28 cellular contexts compared by ENCODE assay signal in the genomic region with DNA sequence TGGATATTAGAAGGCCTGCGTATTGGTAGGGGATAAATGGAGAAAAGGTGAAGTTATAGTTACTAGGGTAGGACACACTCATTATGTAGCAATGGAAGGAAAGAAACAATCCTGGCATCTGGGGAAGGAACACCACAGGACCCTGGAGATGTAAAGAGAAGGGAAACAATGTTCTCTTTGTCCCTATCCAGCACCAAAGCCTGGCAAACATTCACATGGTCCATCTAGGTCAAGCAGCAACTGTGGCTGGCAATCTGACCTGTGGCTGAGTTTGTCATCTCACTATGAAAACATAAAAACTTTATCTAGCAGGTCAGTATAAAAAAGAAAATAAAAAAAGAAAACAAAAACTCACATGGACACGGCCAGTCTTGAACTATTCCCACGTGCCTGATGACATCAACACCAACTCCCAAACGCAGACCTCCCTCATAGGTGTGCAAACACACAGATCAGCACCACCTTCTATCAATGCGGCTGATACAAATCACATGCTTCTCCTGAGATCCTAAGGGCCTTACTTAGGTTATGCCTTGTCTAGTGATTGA. TPM values are rescaled to one million over a fixed set of nuclear protein-coding genes. Genes with fewer than 3 reads are reported as not detected.
DNase-seq lines count a peak whose midpoint lies in the region; ATAC-seq and TF ChIP-seq lines count a peak whose summit lies in the region.
"Had no signal": no experiment of that assay in that cellular context is flagged by ENCODE, and none has a peak within 500 bp of the region (broad histone marks: within the 10 kb centered on the region; RNA-seq: fewer than 3 reads in every experiment).

No MANE protein-coding gene starts in this region.

- H3K4me3 ChIP-seq in endodermal cell (ENCODE audit: low read length) (no peak overlapping the region), testis (no peak overlapping the region)
- H3K4me3 ChIP-seq: GM23248, thyroid gland had no signal

- H3K9me3 Mint-ChIP-seq in activated CD4-positive, alpha-beta memory T cell treated with anti-CD3 and anti-CD28 coated beads, Interleukin-2, amount 10 ng/mL, durations not matched to agents 7 days and 5 days: no peaks in the 10 kb centered on the region
- H3K9me3 Mint-ChIP-seq in activated CD4-positive, alpha-beta memory T cell treated with anti-CD3 and anti-CD28 coated beads for 36 hours: no peaks in the 10 kb centered on the region
- H3K9me3 Mint-ChIP-seq in endodermal cell: no peaks in the 10 kb centered on the region
- H3K9me3 Mint-ChIP-seq in nephron progenitor cell: no peaks in the 10 kb centered on the region
- H3K9me3 Mint-ChIP-seq: activated naive CD4-positive, alpha-beta T cell treated with anti-CD3 and anti-CD28 coated beads for 36 hours; activated T-cell treated with anti-CD3 and anti-CD28 coated beads, Interleukin-2, amount 50 U/mL, for 72 hours; naive thymus-derived CD4-positive, alpha-beta T cell; stimulated activated effector memory CD8-positive, alpha-beta T cell treated with anti-CD3 and anti-CD28 coated beads, Interleukin-12 subunit alpha, Interleukin-12 subunit beta, amount 100 ng/mL, for 72 hours; T-helper 1 cell treated with Interleukin-12 subunit alpha and Interleukin-12 subunit beta and Interleukin-4 antibody, amounts not matched to agents 30 μg/mL and 1 μg/mL, for 36 hours had no signal

- no peak overlapping the region for H3K27ac Mint-ChIP-seq in activated CD4-positive, alpha-beta memory T cell treated with anti-CD3 and anti-CD28 coated beads, Interleukin-2, amount 10 ng/mL, durations not matched to agents 7 days and 5 days
- H3K27ac Mint-ChIP-seq in activated CD4-positive, alpha-beta memory T cell treated with anti-CD3 and anti-CD28 coated beads for 36 hours: no peak overlapping the region
- H3K27ac Mint-ChIP-seq in endodermal cell (peak overlapping the region; percentile 37), nephron progenitor cell (no peak overlapping the region)
- H3K27ac Mint-ChIP-seq: activated naive CD4-positive, alpha-beta T cell treated with anti-CD3 and anti-CD28 coated beads for 36 hours; activated T-cell treated with anti-CD3 and anti-CD28 coated beads, Interleukin-2, amount 50 U/mL, for 72 hours; naive thymus-derived CD4-positive, alpha-beta T cell; stimulated activated effector memory CD8-positive, alpha-beta T cell treated with anti-CD3 and anti-CD28 coated beads, Interleukin-12 subunit alpha, Interleukin-12 subunit beta, amount 100 ng/mL, for 72 hours; T-helper 1 cell treated with Interleukin-12 subunit alpha and Interleukin-12 subunit beta and Interleukin-4 antibody, amounts not matched to agents 30 μg/mL and 1 μg/mL, for 36 hours had no signal

- no peaks in the 10 kb centered on the region for H3K36me3 ChIP-seq in endodermal cell (ENCODE audit: control insufficient read depth, insufficient read depth, low read length)
- no peaks in the 10 kb centered on the region for H3K36me3 ChIP-seq in testis (ENCODE audit: low read depth, missing control alignments)
- H3K36me3 ChIP-seq: thyroid gland had no signal

- H3K4me1 ChIP-seq in endodermal cell (ENCODE audit: control insufficient read depth, insufficient read depth, low read length) (peaks cover 24% of the 10 kb centered on the region), testis (peaks cover 67% of the 10 kb centered on the region), foreskin keratinocyte (peaks cover 11% of the 10 kb centered on the region)

- H3K9ac ChIP-seq in endodermal cell (ENCODE audit: extremely low read depth, low read length, poor library complexity, severe bottlenecking): no peak overlapping the region
- H3K9ac ChIP-seq: GM23248, parathyroid adenoma had no signal

- ATAC-seq in foreskin keratinocyte (no peak), GM19467 (IDR thresholded peaks at IDR 0.05; ENCODE audit: unreplicated experiment) (no peak), esophagus mucosa (no peak)
- ATAC-seq: activated T-cell treated with anti-CD3 and anti-CD28 coated beads, Interleukin-2, amount 50 U/mL, for 72 hours; naive thymus-derived CD4-positive, alpha-beta T cell; stimulated activated effector memory CD8-positive, alpha-beta T cell treated with anti-CD3 and anti-CD28 coated beads, Interleukin-12 subunit alpha, Interleukin-12 subunit beta, amount 100 ng/mL, for 72 hours had no signal

- peaks cover 25% of the 10 kb centered on the region for H3K4me1 Mint-ChIP-seq in activated CD4-positive, alpha-beta memory T cell treated with anti-CD3 and anti-CD28 coated beads, Interleukin-2, amount 10 ng/mL, durations not matched to agents 7 days and 5 days
- H3K4me1 Mint-ChIP-seq in activated CD4-positive, alpha-beta memory T cell treated with anti-CD3 and anti-CD28 coated beads for 36 hours (ENCODE audit: low read depth): peaks cover 17% of the 10 kb centered on the region
- peaks cover 60% of the 10 kb centered on the region for H3K4me1 Mint-ChIP-seq in endodermal cell
- peaks cover 75% of the 10 kb centered on the region for H3K4me1 Mint-ChIP-seq in nephron progenitor cell

- 90 to 94% methylated on average over 4 to 5 of the region's 5 CpGs for WGBS in endodermal cell (ENCODE audit: insufficient coverage in 1 of 2, insufficient read length in 1 of 2), 2 experiments
- 73 to 91% methylated on average over 5 of the region's 5 CpGs for WGBS in testis, 2 donors

- H3K27ac ChIP-seq in endodermal cell (ENCODE audit: low read depth, low read length) (peak overlapping the region; percentile 27), testis (peak overlapping the region; percentile 31 to 81), foreskin keratinocyte (no peak overlapping the region)
- H3K27ac ChIP-seq: 22Rv1, epithelial cell of prostate, GM23248 had no signal

- DNase-seq in activated CD4-positive, alpha-beta memory T cell treated with anti-CD3 and anti-CD28 coated beads, Interleukin-2, amount 10 ng/mL, durations not matched to agents 7 days and 5 days: peak; percentile 14
- DNase-seq in activated CD4-positive, alpha-beta memory T cell treated with anti-CD3 and anti-CD28 coated beads for 36 hours: no peak
- DNase-seq in endodermal cell: no peak
- DNase-seq in nephron progenitor cell: no peak
- DNase-seq in testis: peak; percentile 85
- no peak for DNase-seq in foreskin keratinocyte
- DNase-seq: activated CD4-positive, alpha-beta T cell treated with anti-CD3 and anti-CD28 coated beads for 4 hours; activated naive CD4-positive, alpha-beta T cell treated with anti-CD3 and anti-CD28 coated beads for 36 hours; activated T-cell treated with anti-CD3 and anti-CD28 coated beads, Interleukin-2, amount 50 U/mL, for 72 hours; AML-193; amniotic stem cell; DND-41; foreskin fibroblast; GM23248; kidney glomerular epithelial cell; mammary epithelial cell; MM.1S; naive thymus-derived CD4-positive, alpha-beta T cell; NCI-H524; thyroid gland had no signal

- no peaks in the 10 kb centered on the region for H3K36me3 Mint-ChIP-seq in activated CD4-positive, alpha-beta memory T cell treated with anti-CD3 and anti-CD28 coated beads, Interleukin-2, amount 10 ng/mL, durations not matched to agents 7 days and 5 days (ENCODE audit: low read depth)
- no peaks in the 10 kb centered on the region for H3K36me3 Mint-ChIP-seq in activated CD4-positive, alpha-beta memory T cell treated with anti-CD3 and anti-CD28 coated beads for 36 hours
- H3K36me3 Mint-ChIP-seq in endodermal cell (ENCODE audit: low read depth) (peaks cover 3% of the 10 kb centered on the region), nephron progenitor cell (ENCODE audit: low read depth) (no peaks in the 10 kb centered on the region)
- H3K36me3 Mint-ChIP-seq: naive thymus-derived CD4-positive, alpha-beta T cell; stimulated activated effector memory CD8-positive, alpha-beta T cell treated with anti-CD3 and anti-CD28 coated beads, Interleukin-12 subunit alpha, Interleukin-12 subunit beta, amount 100 ng/mL, for 72 hours had no signal

- intact Hi-C loops in activated CD4-positive, alpha-beta memory T cell treated with anti-CD3 and anti-CD28 coated beads for 36 hours (cut with micrococcal nuclease): loop anchor here (5.0 kb wide), 1 partner anchor 181 kb away; no protein-coding TSS in a partner anchor
- intact Hi-C loops in testis (cut with DNase I; ENCODE audit: low total_unique reads): no loop called here

- H3K9me3 ChIP-seq in endodermal cell (ENCODE audit: control insufficient read depth, low read length): no peaks in the 10 kb centered on the region
- H3K9me3 ChIP-seq in testis: no peaks in the 10 kb centered on the region
- H3K9me3 ChIP-seq: thyroid gland had no signal

- no peaks in the 10 kb centered on the region for H3K27me3 Mint-ChIP-seq in activated CD4-positive, alpha-beta memory T cell treated with anti-CD3 and anti-CD28 coated beads, Interleukin-2, amount 10 ng/mL, durations not matched to agents 7 days and 5 days
- H3K27me3 Mint-ChIP-seq in activated CD4-positive, alpha-beta memory T cell treated with anti-CD3 and anti-CD28 coated beads for 36 hours: no peaks in the 10 kb centered on the region
- no peaks in the 10 kb centered on the region for H3K27me3 Mint-ChIP-seq in endodermal cell (ENCODE audit: insufficient read depth)
- no peaks in the 10 kb centered on the region for H3K27me3 Mint-ChIP-seq in nephron progenitor cell (ENCODE audit: low read depth, poor library complexity)
- H3K27me3 Mint-ChIP-seq: naive thymus-derived CD4-positive, alpha-beta T cell had no signal

- H3K27me3 ChIP-seq in endodermal cell (ENCODE audit: control insufficient read depth, insufficient read depth, low read length, poor library complexity, severe bottlenecking): no peaks in the 10 kb centered on the region
- H3K27me3 ChIP-seq in testis: no peaks in the 10 kb centered on the region
- H3K27me3 ChIP-seq in foreskin keratinocyte: no peaks in the 10 kb centered on the region
- H3K27me3 ChIP-seq: thyroid gland had no signal

- no peak overlapping the region for H3K4me3 Mint-ChIP-seq in activated CD4-positive, alpha-beta memory T cell treated with anti-CD3 and anti-CD28 coated beads, Interleukin-2, amount 10 ng/mL, durations not matched to agents 7 days and 5 days
- H3K4me3 Mint-ChIP-seq in activated CD4-positive, alpha-beta memory T cell treated with anti-CD3 and anti-CD28 coated beads for 36 hours: no peak overlapping the region
- H3K4me3 Mint-ChIP-seq in endodermal cell: no peak overlapping the region
- H3K4me3 Mint-ChIP-seq in nephron progenitor cell: peak overlapping the region; percentile 28
- H3K4me3 Mint-ChIP-seq: activated naive CD4-positive, alpha-beta T cell treated with anti-CD3 and anti-CD28 coated beads for 36 hours; activated T-cell treated with anti-CD3 and anti-CD28 coated beads, Interleukin-2, amount 50 U/mL, for 72 hours; naive thymus-derived CD4-positive, alpha-beta T cell; stimulated activated effector memory CD8-positive, alpha-beta T cell treated with anti-CD3 and anti-CD28 coated beads, Interleukin-12 subunit alpha, Interleukin-12 subunit beta, amount 100 ng/mL, for 72 hours; T-helper 1 cell treated with Interleukin-12 subunit alpha and Interleukin-12 subunit beta and Interleukin-4 antibody, amounts not matched to agents 30 μg/mL and 1 μg/mL, for 36 hours had no signal

- CTCF ChIA-PET in activated CD4-positive, alpha-beta memory T cell treated with anti-CD3 and anti-CD28 coated beads, Interleukin-2, amount 10 ng/mL, durations not matched to agents 7 days and 5 days (lab: Charles Lee): no interaction called here
- CTCF ChIA-PET in activated CD4-positive, alpha-beta memory T cell treated with anti-CD3 and anti-CD28 coated beads for 36 hours (lab: Charles Lee): interaction anchor here (4.2 to 8.1 kb wide), 2 partner anchors 16 to 17 kb away, joined by 19 to 321 read pairs; no protein-coding TSS in a partner anchor

- no peak for TF ChIP-seq POLR2A in testis (IDR thresholded peaks at IDR 0.05)

- POLR2A ChIA-PET in activated CD4-positive, alpha-beta memory T cell treated with anti-CD3 and anti-CD28 coated beads, Interleukin-2, amount 10 ng/mL, durations not matched to agents 7 days and 5 days (lab: Charles Lee): no interaction called here
- POLR2A ChIA-PET in activated CD4-positive, alpha-beta memory T cell treated with anti-CD3 and anti-CD28 coated beads for 36 hours (lab: Charles Lee): no interaction called here

- TF ChIP-seq CTCF in endodermal cell (conservative IDR thresholded peaks at IDR 0.05): no peak
- no peak for TF ChIP-seq CTCF in nephron progenitor cell (IDR thresholded peaks at IDR 0.05)
- no peak for TF ChIP-seq CTCF in testis (IDR thresholded peaks at IDR 0.05)
- TF ChIP-seq CTCF in foreskin keratinocyte (conservative IDR thresholded peaks at IDR 0.05): no peak

RNA-seq across cellular contexts. Expression of a gene that starts 2.6 kb away (rescaled TPM):
- 10 to 100 TPM; 10.5 to 16.1 TPM for total RNA-seq in activated CD4-positive, alpha-beta memory T cell treated with anti-CD3 and anti-CD28 coated beads, Interleukin-2, amount 10 ng/mL, durations not matched to agents 7 days and 5 days
- total RNA-seq in activated CD4-positive, alpha-beta memory T cell treated with anti-CD3 and anti-CD28 coated beads for 36 hours: 10 to 100 TPM; 12.9 to 13.1 TPM
- total RNA-seq in endodermal cell (10 to 100 TPM; 58.5 to 70.6 TPM), testis (100 to 1,000 TPM; 127 to 162 TPM), foreskin keratinocyte (16.6 and 18.2 TPM in 2 replicates), esophagus mucosa (11.2 TPM)
- polyA plus RNA-seq in endodermal cell (2013, experiment 1 of 2): 32.3 TPM
- 29.6 TPM for polyA plus RNA-seq in endodermal cell (2013, experiment 2 of 2)
- polyA plus RNA-seq in testis (ENCODE audit: insufficient read depth, low read depth, low replicate concordance) (108 TPM), foreskin keratinocyte (14.9 and 18.6 TPM in 2 replicates)

RNA-seq across cellular contexts. Expression of a gene that starts 2.8 kb away (rescaled TPM):
- 10 to 100 TPM; 18.1 to 18.4 TPM for total RNA-seq in activated CD4-positive, alpha-beta memory T cell treated with anti-CD3 and anti-CD28 coated beads, Interleukin-2, amount 10 ng/mL, durations not matched to agents 7 days and 5 days
- 10 to 100 TPM; 23.1 to 24.4 TPM for total RNA-seq in activated CD4-positive, alpha-beta memory T cell treated with anti-CD3 and anti-CD28 coated beads for 36 hours
- 10 to 100 TPM; 38.3 to 40.4 TPM for total RNA-seq in endodermal cell
- 35.9 TPM for polyA plus RNA-seq in endodermal cell (2013, experiment 1 of 2)
- 37.6 TPM for polyA plus RNA-seq in endodermal cell (2013, experiment 2 of 2)
- 10 to 100 TPM; 52.8 to 64.1 TPM for total RNA-seq in testis
- polyA plus RNA-seq in testis (ENCODE audit: insufficient read depth, low read depth, low replicate concordance): 101 TPM
- 17.1 and 18.5 TPM in 2 replicates for total RNA-seq in foreskin keratinocyte
- polyA plus RNA-seq in foreskin keratinocyte: 22.1 and 24.8 TPM in 2 replicates
- 26.6 TPM for total RNA-seq in esophagus mucosa

RNA-seq across cellular contexts. Expression of a gene that starts 47.1 kb away (rescaled TPM):
- total RNA-seq in activated CD4-positive, alpha-beta memory T cell treated with anti-CD3 and anti-CD28 coated beads, Interleukin-2, amount 10 ng/mL, durations not matched to agents 7 days and 5 days: not detected
- not detected for total RNA-seq in activated CD4-positive, alpha-beta memory T cell treated with anti-CD3 and anti-CD28 coated beads for 36 hours
- total RNA-seq in endodermal cell: not detected
- polyA plus RNA-seq in endodermal cell (2013, experiment 1 of 2): not detected
- 0.12 TPM for polyA plus RNA-seq in endodermal cell (2013, experiment 2 of 2)
- 1 to 10 TPM; 1.1 to 1.3 TPM for total RNA-seq in testis
- 0.76 TPM for polyA plus RNA-seq in testis (ENCODE audit: insufficient read depth, low read depth, low replicate concordance)
- not detected in 2 replicates for total RNA-seq in foreskin keratinocyte
- not detected in 2 replicates for polyA plus RNA-seq in foreskin keratinocyte
- not detected for total RNA-seq in esophagus mucosa
- total RNA-seq: activated naive CD4-positive, alpha-beta T cell treated with anti-CD3 and anti-CD28 coated beads for 36 hours; activated T-cell treated with anti-CD3 and anti-CD28 coated beads, Interleukin-2, amount 50 U/mL, for 72 hours; cardiac septum; GM23248; naive thymus-derived CD4-positive, alpha-beta T cell; thyroid gland had no signal
- polyA plus RNA-seq: GM23248; naive thymus-derived CD4-positive, alpha-beta T cell had no signal

RNA-seq across cellular contexts. Expression of a gene that starts 58.8 kb away (rescaled TPM):
- 10 to 100 TPM; 21.2 to 22.2 TPM for total RNA-seq in activated CD4-positive, alpha-beta memory T cell treated with anti-CD3 and anti-CD28 coated beads, Interleukin-2, amount 10 ng/mL, durations not matched to agents 7 days and 5 days
- 10 to 100 TPM; 26.9 to 27.8 TPM for total RNA-seq in activated CD4-positive, alpha-beta memory T cell treated with anti-CD3 and anti-CD28 coated beads for 36 hours
- total RNA-seq in endodermal cell (10 to 100 TPM; 20.5 to 27.6 TPM), testis (10 to 100 TPM; 30.9 to 40.1 TPM), foreskin keratinocyte (11.9 and 12.6 TPM in 2 replicates), esophagus mucosa (4.6 TPM)
- 12.8 TPM for polyA plus RNA-seq in endodermal cell (2013, experiment 1 of 2)
- polyA plus RNA-seq in endodermal cell (2013, experiment 2 of 2): 13.5 TPM
- polyA plus RNA-seq in testis (ENCODE audit: insufficient read depth, low read depth, low replicate concordance) (16.9 TPM), foreskin keratinocyte (2.4 and 2.8 TPM in 2 replicates)

RNA-seq across cellular contexts. Expression of a gene that starts 59.1 kb away (rescaled TPM):
- under 1 TPM in 1 of 2 experiments, not detected in 1; 0.25 TPM for total RNA-seq in activated CD4-positive, alpha-beta memory T cell treated with anti-CD3 and anti-CD28 coated beads, Interleukin-2, amount 10 ng/mL, durations not matched to agents 7 days and 5 days
- under 1 TPM in 1 of 2 experiments, not detected in 1; 0.38 TPM for total RNA-seq in activated CD4-positive, alpha-beta memory T cell treated with anti-CD3 and anti-CD28 coated beads for 36 hours
- total RNA-seq in endodermal cell (1 to 10 TPM; 4.3 to 5.5 TPM), testis (10 to 100 TPM in 1 of 2 donors, 1 to 10 TPM in 1; 9.2 to 22.6 TPM), foreskin keratinocyte (0.63 and 0.88 TPM in 2 replicates), esophagus mucosa (0.88 TPM)
- 1.5 TPM for polyA plus RNA-seq in endodermal cell (2013, experiment 1 of 2)
- polyA plus RNA-seq in endodermal cell (2013, experiment 2 of 2): 2.6 TPM
- polyA plus RNA-seq in testis (ENCODE audit: insufficient read depth, low read depth, low replicate concordance) (31.3 TPM), foreskin keratinocyte (0.17 and 0.24 TPM in 2 replicates)
- polyA plus RNA-seq: naive thymus-derived CD4-positive, alpha-beta T cell had no signal

Comparison
In these comparisons a context has a peak if more than half of its experiments do, and no peak if none do; other contexts are left out.
1. DNase-seq: peak in activated CD4-positive, alpha-beta memory T cell treated with anti-CD3 and anti-CD28 coated beads, Interleukin-2, amount 10 ng/mL, durations not matched to agents 7 days and 5 days (single experiment) and testis (single experiment); none in activated CD4-positive, alpha-beta memory T cell treated with anti-CD3 and anti-CD28 coated beads for 36 hours (single experiment), endodermal cell (single experiment), nephron progenitor cell (single experiment) and foreskin keratinocyte (0 of 2).